Comparison of ENCODE assay signal across 8 cellular contexts in the genomic region with DNA sequence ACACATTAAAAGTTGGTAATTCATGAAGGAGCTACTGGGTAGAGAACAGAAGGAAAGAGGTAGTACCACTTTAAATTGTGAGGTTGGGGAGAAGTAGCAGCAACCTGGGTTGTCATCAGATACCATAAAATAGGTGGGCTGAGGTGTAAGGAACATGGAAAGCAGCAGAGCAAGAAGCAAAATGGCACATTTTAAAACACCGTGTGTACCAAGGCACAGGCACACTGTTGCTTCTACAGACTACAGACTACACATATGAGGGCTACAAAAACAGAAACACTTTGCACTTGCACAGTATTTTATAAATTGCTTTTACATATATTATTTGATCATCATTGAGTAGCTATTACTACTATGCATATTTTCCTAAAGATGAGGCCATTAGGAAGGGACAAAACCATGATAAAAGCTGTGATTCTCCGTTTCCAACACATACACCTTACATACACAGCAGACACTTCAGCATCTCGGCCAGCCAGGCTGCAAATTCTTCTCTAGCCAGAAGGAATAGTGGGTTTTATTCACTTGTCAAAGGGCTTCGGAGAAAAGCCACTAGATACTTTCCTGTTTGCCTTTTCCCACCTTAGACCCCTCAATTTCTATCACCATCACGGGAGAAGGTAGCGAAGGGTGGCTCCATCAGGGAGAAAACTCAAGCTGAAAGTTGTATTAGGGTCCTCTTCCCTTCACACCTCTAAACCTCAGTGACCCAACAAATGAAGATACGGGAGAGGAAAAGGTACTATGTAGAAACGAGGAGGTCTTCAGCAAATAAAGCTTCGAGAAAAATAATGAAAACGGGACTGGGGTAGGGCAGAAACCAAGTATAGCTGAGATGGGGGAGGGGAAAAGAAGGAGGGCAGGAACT. TPM values are rescaled to one million over a fixed set of nuclear protein-coding genes. Genes with fewer than 3 reads are reported as not detected.
DNase-seq lines count a peak whose midpoint lies in the region; ATAC-seq and TF ChIP-seq lines count a peak whose summit lies in the region.

No MANE protein-coding gene starts in this region.

- intact Hi-C loops in mammary epithelial cell (cut with micrococcal nuclease): loop anchor here (1.0 kb wide), 1 partner anchor 14 kb away; no protein-coding TSS in a partner anchor

- in situ Hi-C loops in G401 (cut with HindIII; ENCODE audit: low sequenced_read_pairs): no loop called here
- in situ Hi-C loops in mammary epithelial cell (cut with MboI; ENCODE audit: low sequenced_read_pairs in 2 of 2): loop anchor here in 1 of 2 donors (10.0 kb wide), 1 partner anchor 101 kb away; a partner anchor contains a TSS

- CTCF ChIA-PET in mammary epithelial cell (lab: Charles Lee; ENCODE audit: low non-redundant PET): interaction anchor here (0.6 kb wide), 1 partner anchor 1600 kb away, joined by 22 read pairs; no protein-coding TSS in a partner anchor

- WGBS in mammary epithelial cell (ENCODE audit: low coverage, missing lambda C conversion rate): 2% methylated on average over 10 of the region's 10 CpGs

- TSS peak; percentile 23 for BruUV-seq in mammary epithelial cell (replicated peaks; lab: Mats Ljungman, UMichigan)

- no peak for ATAC-seq in left lobe of liver

- H3K9me3 ChIP-seq in mammary epithelial cell (replicated peaks; ENCODE audit: insufficient read depth, low read length) (no peaks in the 10 kb centered on the region), mucosa of rectum (ENCODE audit: control insufficient read depth in 2 of 2, low read length in 2 of 2) (no peaks in the 10 kb centered on the region)

- H3K27me3 ChIP-seq in KMS-11 (ENCODE audit: insufficient read depth, low read depth): no peaks in the 10 kb centered on the region
- H3K27me3 ChIP-seq in mammary epithelial cell (ENCODE audit: insufficient read depth, low read length): no peaks in the 10 kb centered on the region
- H3K27me3 ChIP-seq in mucosa of rectum (ENCODE audit: control insufficient read depth in 2 of 2, insufficient read depth in 2 of 2, low read length in 2 of 2): no peaks in the 10 kb centered on the region

- H4K20me1 ChIP-seq in KMS-11 (ENCODE audit: insufficient read depth): no peaks in the 10 kb centered on the region
- H4K20me1 ChIP-seq in mammary epithelial cell (ENCODE audit: insufficient read depth, low read length): no peaks in the 10 kb centered on the region

- dilution Hi-C loops in mammary epithelial cell (cut with HindIII; ENCODE audit: low sequenced_read_pairs): loop anchor here (5.0 kb wide), 1 partner anchor 104 kb away; no protein-coding TSS in a partner anchor

- H3K9ac ChIP-seq in KMS-11 (peak overlapping the region; percentile 85), mammary epithelial cell (ENCODE audit: insufficient read depth, low read length) (peak overlapping the region; percentile 97), mucosa of rectum (ENCODE audit: low read depth in 1 of 2, low read length in 2 of 2) (peak overlapping the region; percentile 99)

- H3K4me1 ChIP-seq in KMS-11 (ENCODE audit: low read depth, poor library complexity, severe bottlenecking): peaks cover 49% of the 10 kb centered on the region
- H3K4me1 ChIP-seq in mammary epithelial cell (ENCODE audit: insufficient read depth, low read length): peaks cover 37% of the 10 kb centered on the region
- H3K4me1 ChIP-seq in mucosa of rectum (ENCODE audit: control insufficient read depth in 2 of 2, insufficient read depth in 2 of 2, low read length in 2 of 2): peaks cover 32 to 33% of the 10 kb centered on the region in 2 donors

- peak overlapping the region; percentile 80 for H3K4me2 ChIP-seq in KMS-11
- peak overlapping the region; percentile 80 for H3K4me2 ChIP-seq in mammary epithelial cell (ENCODE audit: insufficient read depth, low read depth, low read length)

- no peaks in the 10 kb centered on the region for H3K36me3 ChIP-seq in KMS-11 (ENCODE audit: insufficient read depth)
- H3K36me3 ChIP-seq in mammary epithelial cell (ENCODE audit: insufficient read depth, low read length): peaks cover 6% of the 10 kb centered on the region
- peaks cover 4 to 13% of the 10 kb centered on the region in 2 donors for H3K36me3 ChIP-seq in mucosa of rectum (ENCODE audit: control insufficient read depth in 2 of 2, insufficient read depth in 2 of 2, low read length in 2 of 2)

- TF ChIP-seq CTCF in KMS-11 (conservative IDR thresholded peaks at IDR 0.05; ENCODE audit: low read depth, low read length) (no peak), mammary epithelial cell (conservative IDR thresholded peaks at IDR 0.05 in 1 of 2, IDR thresholded peaks at IDR 0.05 in 1 of 2; ENCODE audit: extremely low read depth in 1 of 2, insufficient read depth in 1 of 2, low read depth in 1 of 2, low read length in 2 of 2) (no peak)

- H3K79me2 ChIP-seq in KMS-11 (ENCODE audit: insufficient read depth, low read depth) (peaks cover 53% of the 10 kb centered on the region), mammary epithelial cell (ENCODE audit: insufficient read depth, low read length) (peaks cover 72% of the 10 kb centered on the region)

- H2AFZ ChIP-seq in KMS-11 (ENCODE audit: low read depth) (peak overlapping the region; percentile 38), mammary epithelial cell (ENCODE audit: low read depth, low read length) (peak overlapping the region; percentile 88)

- DNase-seq in G401 (ENCODE audit: low spot score) (peak; percentile 27), mammary epithelial cell (no peak), NOMO-1 treated with dmso at 0.1 percent for 144 hours (lab: John Stamatoyannopoulos, UW; ENCODE audit: unreplicated experiment) (no peak), amniotic stem cell (lab: John Stamatoyannopoulos, UW) (no peak), left lobe of liver (ENCODE audit: low spot score) (no peak)
- DNase-seq in effector CD4-positive, alpha-beta T cell: no peak

- H3K27ac ChIP-seq in KMS-11: peak overlapping the region; percentile 93
- H3K27ac ChIP-seq in mammary epithelial cell (ENCODE audit: insufficient read depth, low read depth, low read length): peak overlapping the region; percentile 83
- peak overlapping the region; percentile 99 for H3K27ac ChIP-seq in mucosa of rectum (ENCODE audit: low read depth in 2 of 2, low read length in 2 of 2)

- no peak overlapping the region for H3K4me3 ChIP-seq in KMS-11 (IDR thresholded peaks at IDR 0.05; ENCODE audit: insufficient read depth, low read depth, low read length)
- H3K4me3 ChIP-seq in mammary epithelial cell (replicated peaks in 1 of 3; ENCODE audit: insufficient read depth in 1 of 3, low read depth in 2 of 3, low read length in 3 of 3): peak overlapping the region; percentile 70 to 92 (median 77)
- H3K4me3 ChIP-seq in mucosa of rectum (ENCODE audit: low read length in 2 of 2): peak overlapping the region; percentile 98 to 99

RNA-seq across cellular contexts. Expression of a gene that starts 1.6 kb away (rescaled TPM):
- 93.9 and 119 TPM in 2 replicates for total RNA-seq in G401 (2014; rRNA removed; shearing (Covaris generic))
- total RNA-seq in mammary epithelial cell: 10 to 100 TPM; 37.2 to 38.0 TPM
- polyA plus RNA-seq in mammary epithelial cell: 47.8 TPM
- polyA minus RNA-seq in mammary epithelial cell: 28.7 TPM
- total RNA-seq in left lobe of liver: 16.5 TPM

RNA-seq across cellular contexts. Expression of a gene that starts 4.9 kb away (rescaled TPM):
- 3.6 and 9.7 TPM in 2 replicates for total RNA-seq in G401 (2014; rRNA removed; shearing (Covaris generic))
- 100 to 1,000 TPM; 204 to 378 TPM for total RNA-seq in mammary epithelial cell
- 195 TPM for polyA plus RNA-seq in mammary epithelial cell
- 263 TPM for polyA minus RNA-seq in mammary epithelial cell
- 4.9 TPM for total RNA-seq in left lobe of liver

RNA-seq across cellular contexts. Expression of a gene that starts 39.7 kb away (rescaled TPM):
- 22.2 and 27.9 TPM in 2 replicates for total RNA-seq in G401 (2014; rRNA removed; shearing (Covaris generic))
- total RNA-seq in mammary epithelial cell: 1 to 10 TPM in 1 of 2 donors, under 1 TPM in 1; 0.67 to 1.9 TPM
- 1.4 TPM for polyA plus RNA-seq in mammary epithelial cell
- not detected for polyA minus RNA-seq in mammary epithelial cell
- 5.4 TPM for total RNA-seq in left lobe of liver

RNA-seq across cellular contexts. Expression of a gene that starts 40.5 kb away (rescaled TPM):
- 44.7 and 52.3 TPM in 2 replicates for total RNA-seq in G401 (2014; rRNA removed; shearing (Covaris generic))
- total RNA-seq in mammary epithelial cell: 10 to 100 TPM; 17.5 to 54.9 TPM
- 50.0 TPM for polyA plus RNA-seq in mammary epithelial cell
- polyA minus RNA-seq in mammary epithelial cell: 154 TPM
- 11.0 TPM for total RNA-seq in left lobe of liver

RNA-seq across cellular contexts. Expression of a gene that starts 47.8 kb away (rescaled TPM):
- total RNA-seq in G401 (2014; rRNA removed; shearing (Covaris generic)): 16.9 and 22.1 TPM in 2 replicates
- total RNA-seq in mammary epithelial cell (10 to 100 TPM; 79.4 to 92.5 TPM), left lobe of liver (46.5 TPM)
- 87.1 TPM for polyA plus RNA-seq in mammary epithelial cell
- 153 TPM for polyA minus RNA-seq in mammary epithelial cell

Comparison
In these comparisons a context has a peak if more than half of its experiments do, and no peak if none do; other contexts are left out.
1. RNA of a gene that starts 4.9 kb away (total RNA-seq): 204 to 378 TPM in mammary epithelial cell; 3.6 to 9.7 TPM in G401 and 4.9 TPM in left lobe of liver (single experiment); every median in the first group is over 10 times any median in the second.
2. Peak in every context shown above with its lines, with median percentiles within 50 percentile points of each other: H3K27ac ChIP-seq and H3K9ac ChIP-seq.